10 cellular contexts compared by ENCODE assay signal in the genomic region with DNA sequence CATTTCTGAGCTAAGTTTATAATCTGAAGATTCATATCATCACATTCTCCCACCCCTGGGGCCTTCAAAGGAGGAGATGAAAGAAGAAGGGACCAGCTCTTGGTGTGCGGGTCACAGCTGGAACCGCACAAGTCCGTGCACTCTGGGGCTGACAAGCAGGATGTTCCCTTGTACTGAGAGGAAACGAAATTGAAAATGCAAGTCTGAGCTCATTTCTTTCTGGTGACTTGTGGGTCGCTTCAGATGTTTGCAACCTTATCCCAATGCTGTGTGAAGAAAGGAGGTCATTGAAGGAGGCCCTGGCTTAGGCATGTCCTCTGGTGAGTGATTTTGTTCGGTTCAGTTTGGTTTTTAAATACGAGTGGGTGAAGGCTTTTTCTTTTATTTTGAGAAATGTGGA. TPM values are rescaled to one million over a fixed set of nuclear protein-coding genes. Genes with fewer than 3 reads are reported as not detected.
DNase-seq lines count a peak whose midpoint lies in the region; ATAC-seq and TF ChIP-seq lines count a peak whose summit lies in the region.
"Had no signal": no experiment of that assay in that cellular context is flagged by ENCODE, and none has a peak within 500 bp of the region (broad histone marks: within the 10 kb centered on the region; RNA-seq: fewer than 3 reads in every experiment).

No MANE protein-coding gene starts in this region.

- peak; percentile 32 for TF ChIP-seq POLR2A in GM18951 (IDR thresholded peaks at IDR 0.05; ENCODE audit: extremely low read depth, insufficient read depth, insufficient read length)

- H3K36me3 Mint-ChIP-seq in T-helper 17 cell (ENCODE audit: low read depth), result no peaks in the 10 kb centered on the region

- peak; percentile 74 for ATAC-seq in HG02938 (IDR thresholded peaks at IDR 0.05; ENCODE audit: unreplicated experiment)
- peak; percentile 64 for ATAC-seq in T-helper 17 cell
- ATAC-seq in stimulated activated naive CD8-positive, alpha-beta T cell treated with anti-CD3 and anti-CD28 coated beads, Interleukin-15, Interleukin-2, amounts not matched to agents 100 U/mL and 50 U/mL, for 24 hours, result peak; percentile 89

- peak overlapping the region; percentile 89 for H3K27ac Mint-ChIP-seq in T-helper 17 cell

- no peak overlapping the region for H3K27ac ChIP-seq in WERI-Rb-1

- H3K4me1 Mint-ChIP-seq in T-helper 17 cell, result peaks cover 42% of the 10 kb centered on the region

- H3K27me3 ChIP-seq in WERI-Rb-1 (ENCODE audit: insufficient read depth, low read depth, severe bottlenecking), result no peaks in the 10 kb centered on the region

- H3K27me3 Mint-ChIP-seq in T-helper 17 cell, result no peaks in the 10 kb centered on the region

- no peak overlapping the region for H3K4me3 ChIP-seq in WERI-Rb-1 (ENCODE audit: low read depth, low read length)

- in situ Hi-C loops in GM18951 (cut with MboI; ENCODE audit: low sequenced_read_pairs, unreplicated experiment) (no loop called here), KBM-7 (cut with MboI; ENCODE audit: low pct_unique_long_range_greater_than_20kb, low sequenced_read_pairs) (loop anchor here (25.0 kb wide), 1 partner anchor 236 kb away; no protein-coding TSS in a partner anchor)

- H3K9me3 ChIP-seq in T-helper 17 cell (ENCODE audit: control insufficient read depth, low read length, poor library complexity, severe bottlenecking) (no peaks in the 10 kb centered on the region), WERI-Rb-1 (ENCODE audit: severe bottlenecking) (no peaks in the 10 kb centered on the region)

- DNase-seq in T-helper 17 cell (no peak), foreskin melanocyte (peak; percentile 70), WERI-Rb-1 (no peak), mucosa of gallbladder (ENCODE audit: low spot score) (no peak), KBM-7 (no peak)
- peak; percentile 56 for DNase-seq in stimulated activated naive CD8-positive, alpha-beta T cell treated with anti-CD3 and anti-CD28 coated beads, Interleukin-15, Interleukin-2, amounts not matched to agents 100 U/mL and 50 U/mL, for 24 hours

- peak overlapping the region; percentile 87 for H3K4me3 Mint-ChIP-seq in T-helper 17 cell
- H3K4me3 Mint-ChIP-seq: nephron had no signal

- no peak for TF ChIP-seq CTCF in WERI-Rb-1 (IDR thresholded peaks at IDR 0.05; ENCODE audit: low read depth, low read length)

- no peaks in the 10 kb centered on the region for H3K36me3 ChIP-seq in WERI-Rb-1

RNA-seq across cellular contexts. Expression of gene C9orf152, which starts 59.6 kb away (rescaled TPM):
- not detected for total RNA-seq in T-helper 17 cell
- total RNA-seq in mucosa of gallbladder, result 44.4 TPM
- total RNA-seq: T-helper 2 cell treated with Interferon-gamma antibody and Interleukin-4, amounts not matched to agents 100 ng/mL and 5 ng/mL, for 36 hours had no signal

Comparison
In these comparisons a context has a peak if more than half of its experiments do, and no peak if none do; other contexts are left out.
1. DNase-seq: peak in foreskin melanocyte (single experiment) and stimulated activated naive CD8-positive, alpha-beta T cell treated with anti-CD3 and anti-CD28 coated beads, Interleukin-15, Interleukin-2, amounts not matched to agents 100 U/mL and 50 U/mL, for 24 hours (single experiment); none in T-helper 17 cell (0 of 3), WERI-Rb-1 (single experiment), mucosa of gallbladder (single experiment) and KBM-7 (single experiment).
2. RNA of gene C9orf152, which starts 59.6 kb away (total RNA-seq): 44.4 TPM in mucosa of gallbladder (single experiment); not detected in T-helper 17 cell; every median in the first group is over 10 times any median in the second.
3. Peak in every context shown above with its lines, with median percentiles within 50 percentile points of each other: ATAC-seq.